ENCODE assay signal across 9 cellular contexts in the genomic region with DNA sequence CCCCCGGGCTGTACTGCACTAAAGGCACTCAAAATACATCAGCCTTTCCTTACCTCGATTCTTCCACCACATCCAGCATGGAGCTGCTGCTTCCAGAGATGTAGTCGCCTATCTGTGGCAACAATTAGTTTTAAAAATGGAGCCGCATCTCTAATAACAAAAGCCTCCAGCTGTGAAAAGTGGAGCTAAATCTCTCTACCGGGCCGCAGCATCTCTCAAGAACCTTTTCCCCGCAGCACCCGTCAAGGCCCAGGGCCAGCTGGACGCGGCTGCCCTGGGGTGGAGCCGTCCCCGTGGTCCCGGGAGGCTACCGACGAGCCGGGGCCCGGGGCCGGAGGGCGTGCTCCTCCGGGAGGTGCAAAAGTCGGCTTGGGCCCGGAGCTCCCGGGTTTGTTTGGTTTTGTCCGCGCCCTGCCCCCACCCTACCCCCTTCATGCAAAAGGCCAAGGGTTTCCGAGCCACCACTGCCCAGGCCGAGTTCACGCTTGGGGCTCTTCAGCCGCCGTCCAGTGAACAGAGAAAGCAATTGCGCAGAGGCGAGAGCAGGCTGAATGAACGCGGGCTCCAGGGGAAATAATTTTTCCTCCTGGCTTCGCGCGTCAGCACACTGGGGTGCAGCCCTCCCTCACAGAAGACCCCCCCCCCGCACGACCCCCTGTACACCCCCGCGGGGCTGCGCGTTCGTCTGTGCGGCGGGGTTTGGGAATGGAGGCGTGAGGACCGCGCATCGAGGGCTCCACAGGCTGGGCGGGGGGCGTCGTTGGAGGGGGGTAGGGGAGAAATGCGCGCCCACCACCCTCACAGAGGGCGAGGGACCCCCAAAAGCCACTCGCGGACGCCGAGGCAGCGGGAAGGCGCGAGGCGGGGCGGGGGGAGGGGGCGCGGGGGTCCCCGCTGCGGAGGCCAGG. TPM values are rescaled to one million over a fixed set of nuclear protein-coding genes. Genes with fewer than 3 reads are reported as not detected.
DNase-seq lines count a peak whose midpoint lies in the region; ATAC-seq lines count a peak whose summit lies in the region.
"Had no signal": no experiment of that assay in that cellular context is flagged by ENCODE, and none has a peak within 500 bp of the region (broad histone marks: within the 10 kb centered on the region; RNA-seq: fewer than 3 reads in every experiment).

No MANE protein-coding gene starts in this region.

- ATAC-seq in Right ventricle myocardium superior (ENCODE audit: poor library complexity) (peak; percentile 50), GM21423 (IDR thresholded peaks at IDR 0.05; ENCODE audit: unreplicated experiment) (no peak), HG03457 (IDR thresholded peaks at IDR 0.05; ENCODE audit: unreplicated experiment) (no peak)

- no peaks in the 10 kb centered on the region for H3K4me1 ChIP-seq in NT2/D1 (ENCODE audit: insufficient read depth, insufficient read length)

- H3K9ac ChIP-seq in NT2/D1 (ENCODE audit: insufficient read length, low read depth) = peak overlapping the region; percentile 50

- H3K9me3 ChIP-seq in NT2/D1 (ENCODE audit: insufficient read depth, low read length) = no peaks in the 10 kb centered on the region

- H3K4me3 ChIP-seq in NT2/D1 (ENCODE audit: insufficient read length, low read depth) = peak overlapping the region; percentile 21

- H3K36me3 ChIP-seq in NT2/D1 (ENCODE audit: insufficient read depth, insufficient read length, low read length) = no peaks in the 10 kb centered on the region

- in situ Hi-C loops in KBM-7 (cut with MboI; ENCODE audit: low pct_unique_long_range_greater_than_20kb, low sequenced_read_pairs) = no loop called here

- DNase-seq in ELF-1 (ENCODE audit: low read depth, low spot score) = peak; percentile 89
- no peak for DNase-seq in NT2/D1 (ENCODE audit: low read depth, low spot score)
- peak; percentile 48 for DNase-seq in Right ventricle myocardium superior
- peak; percentile 79 for DNase-seq in retina
- no peak for DNase-seq in KBM-7
- DNase-seq in GF-D8 (lab: John Stamatoyannopoulos, UW) = no peak
- DNase-seq: activated B cell treated with CpG ODN at 0.5 μM for 24 hours had no signal

- H3K27me3 ChIP-seq in NT2/D1 (ENCODE audit: insufficient read depth, insufficient read length) = peaks cover 55% of the 10 kb centered on the region

- intact Hi-C loops in Right ventricle myocardium superior (cut with DNase I) = loop anchor here (10.0 kb wide), 1 partner anchor 203 kb away; no protein-coding TSS in a partner anchor

RNA-seq across cellular contexts. Expression of gene GREB1L, which starts 0.6 kb away (rescaled TPM):
- 8.0 TPM for total RNA-seq in Right ventricle myocardium superior
- total RNA-seq: activated B cell treated with CpG ODN at 0.5 μM for 24 hours had no signal

Comparison
In these comparisons a context has a peak if more than half of its experiments do, and no peak if none do; other contexts are left out.
1. DNase-seq: peak in ELF-1 (single experiment), Right ventricle myocardium superior (single experiment) and retina (single experiment); none in NT2/D1 (single experiment), KBM-7 (single experiment) and GF-D8 (single experiment).